In genomic region chr5:28809811-28810750, GRCh38 we compare ENCODE assay signal across 1 cellular context.
TF ChIP-seq lines count a peak whose summit lies in the region.

No MANE protein-coding gene starts in this region.

TF ChIP-seq in GM23338, 12 proteins besides CTCF, POLR2A, EP300 and RAD21 (continued from another document):
- TF ChIP-seq ZNF462 (CRISPR knock-in tag; IDR thresholded peaks at IDR 0.05), result no peak
